Comparison of ENCODE assay signal across 27 cellular contexts in genomic region chr12:99611590-99611989, GRCh38.
"Had no signal": no experiment of that assay in that cellular context is flagged by ENCODE, and none has a peak within 500 bp of the region (broad histone marks: within the 10 kb centered on the region; RNA-seq: fewer than 3 reads in every experiment).

No MANE protein-coding gene starts in this region.

- H3K9me3 ChIP-seq: neutrophil, pancreas, right atrium auricular region, thoracic aorta, upper lobe of right lung had no signal

- H3K36me3 ChIP-seq: brain microvascular endothelial cell, neutrophil, pancreas, right atrium auricular region, spleen, thoracic aorta, upper lobe of right lung, WERI-Rb-1 had no signal

- H3K4me3 ChIP-seq: hepatocyte, pancreas, psoas muscle, right atrium auricular region, spleen, thoracic aorta, upper lobe of right lung had no signal

- H3K27me3 ChIP-seq: brain microvascular endothelial cell, hepatocyte, neutrophil, pancreas, right atrium auricular region, spleen, upper lobe of right lung had no signal

- DNase-seq: activated CD4-positive, alpha-beta T cell treated with anti-CD3 and anti-CD28 coated beads, Interleukin-2, amount 10 ng/mL, durations not matched to agents 7 days and 5 days; activated CD4-positive, CD25-positive, alpha-beta regulatory T cell treated with anti-CD3 and anti-CD28 coated beads, Interleukin-2, amount 50 U/mL, for 72 hours; activated CD8-positive, alpha-beta memory T cell treated with anti-CD3 and anti-CD28 coated beads, Interleukin-2, amount 10 ng/mL, durations not matched to agents 7 days and 5 days; activated CD8-positive, alpha-beta T cell treated with anti-CD3 and anti-CD28 coated beads for 36 hours; activated gamma-delta T cell; activated naive CD4-positive, alpha-beta T cell treated with anti-CD3 and anti-CD28 coated beads, Interleukin-2, amount 50 U/mL, for 16 hours; activated naive CD8-positive, alpha-beta T cell treated with anti-CD3 and anti-CD28 coated beads, Interleukin-2, amount 50 U/mL, for 24 hours; activated T-cell treated with anti-CD3 and anti-CD28 coated beads for 4 hours; anterior cingulate cortex; brain microvascular endothelial cell; central memory CD4-positive, alpha-beta T cell; effector memory CD4-positive, alpha-beta T cell; glutamatergic neuron; left ventricle myocardium superior; mammary epithelial cell; pancreas; psoas muscle; spleen; stimulated activated CD4-positive, alpha-beta T cell treated with anti-CD3 and anti-CD28 coated beads, Interleukin-4, amount 100 ng/mL, for 1 hour; stimulated activated naive CD4-positive, alpha-beta T cell treated with Interleukin-2 at 50 U/mL for 16 hours; upper lobe of right lung; WERI-Rb-1 had no signal

- H3K27ac ChIP-seq: brain microvascular endothelial cell, hepatocyte, neutrophil, pancreas, psoas muscle, right atrium auricular region, spleen, thoracic aorta, upper lobe of right lung, WERI-Rb-1 had no signal

- H3K4me1 ChIP-seq: pancreas, psoas muscle, right atrium auricular region, spleen, upper lobe of right lung had no signal

- ATAC-seq: activated CD8-positive, alpha-beta memory T cell treated with anti-CD3 and anti-CD28 coated beads, Interleukin-2, amount 10 ng/mL, durations not matched to agents 7 days and 5 days; activated CD8-positive, alpha-beta T cell treated with anti-CD3 and anti-CD28 coated beads for 36 hours; activated naive CD8-positive, alpha-beta T cell treated with anti-CD3 and anti-CD28 coated beads, Interleukin-2, amount 50 U/mL, for 24 hours; left ventricle myocardium superior; natural killer cell treated with Interleukin-12 subunit alpha and Interleukin-12 subunit beta and Interleukin-15 and Interleukin-18, amount 100 ng/mL, for 72 hours; pancreas; psoas muscle; upper lobe of right lung had no signal
